In genomic region chr9:124884376-124884775, GRCh38 we compare ENCODE assay signal across 2 cellular contexts.
TF ChIP-seq lines count a peak whose summit lies in the region.

No MANE protein-coding gene starts in this region.

TF ChIP-seq in GM23338, 12 proteins besides CTCF, POLR2A, EP300 and RAD21:
- TF ChIP-seq POLR2AphosphoS5 (IDR thresholded peaks at IDR 0.05; ENCODE audit: low read depth) (no peak), JUNB (IDR thresholded peaks at IDR 0.05; ENCODE audit: unreplicated experiment) (no peak), ZNF331 (CRISPR knock-in tag; IDR thresholded peaks at IDR 0.05; ENCODE audit: low read depth) (no peak), STAT1 (IDR thresholded peaks at IDR 0.05; ENCODE audit: unreplicated experiment) (no peak), ZNF114 (CRISPR knock-in tag; IDR thresholded peaks at IDR 0.05) (no peak), REST (IDR thresholded peaks at IDR 0.05; ENCODE audit: unreplicated experiment) (no peak), EZH2phosphoT487 (IDR thresholded peaks at IDR 0.05; ENCODE audit: unreplicated experiment) (no peak), ZNF462 (CRISPR knock-in tag; IDR thresholded peaks at IDR 0.05) (no peak), NANOG (IDR thresholded peaks at IDR 0.05; ENCODE audit: borderline replicate concordance) (no peak)
- TF ChIP-seq, protein P1, sequence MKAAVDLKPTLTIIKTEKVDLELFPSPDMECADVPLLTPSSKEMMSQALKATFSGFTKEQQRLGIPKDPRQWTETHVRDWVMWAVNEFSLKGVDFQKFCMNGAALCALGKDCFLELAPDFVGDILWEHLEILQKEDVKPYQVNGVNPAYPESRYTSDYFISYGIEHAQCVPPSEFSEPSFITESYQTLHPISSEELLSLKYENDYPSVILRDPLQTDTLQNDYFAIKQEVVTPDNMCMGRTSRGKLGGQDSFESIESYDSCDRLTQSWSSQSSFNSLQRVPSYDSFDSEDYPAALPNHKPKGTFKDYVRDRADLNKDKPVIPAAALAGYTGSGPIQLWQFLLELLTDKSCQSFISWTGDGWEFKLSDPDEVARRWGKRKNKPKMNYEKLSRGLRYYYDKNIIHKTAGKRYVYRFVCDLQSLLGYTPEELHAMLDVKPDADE (IDR thresholded peaks at IDR 0.05), result no peak

TF ChIP-seq in WTC11, 78 proteins besides CTCF, POLR2A, EP300 and RAD21:
- TF ChIP-seq, protein P2, sequence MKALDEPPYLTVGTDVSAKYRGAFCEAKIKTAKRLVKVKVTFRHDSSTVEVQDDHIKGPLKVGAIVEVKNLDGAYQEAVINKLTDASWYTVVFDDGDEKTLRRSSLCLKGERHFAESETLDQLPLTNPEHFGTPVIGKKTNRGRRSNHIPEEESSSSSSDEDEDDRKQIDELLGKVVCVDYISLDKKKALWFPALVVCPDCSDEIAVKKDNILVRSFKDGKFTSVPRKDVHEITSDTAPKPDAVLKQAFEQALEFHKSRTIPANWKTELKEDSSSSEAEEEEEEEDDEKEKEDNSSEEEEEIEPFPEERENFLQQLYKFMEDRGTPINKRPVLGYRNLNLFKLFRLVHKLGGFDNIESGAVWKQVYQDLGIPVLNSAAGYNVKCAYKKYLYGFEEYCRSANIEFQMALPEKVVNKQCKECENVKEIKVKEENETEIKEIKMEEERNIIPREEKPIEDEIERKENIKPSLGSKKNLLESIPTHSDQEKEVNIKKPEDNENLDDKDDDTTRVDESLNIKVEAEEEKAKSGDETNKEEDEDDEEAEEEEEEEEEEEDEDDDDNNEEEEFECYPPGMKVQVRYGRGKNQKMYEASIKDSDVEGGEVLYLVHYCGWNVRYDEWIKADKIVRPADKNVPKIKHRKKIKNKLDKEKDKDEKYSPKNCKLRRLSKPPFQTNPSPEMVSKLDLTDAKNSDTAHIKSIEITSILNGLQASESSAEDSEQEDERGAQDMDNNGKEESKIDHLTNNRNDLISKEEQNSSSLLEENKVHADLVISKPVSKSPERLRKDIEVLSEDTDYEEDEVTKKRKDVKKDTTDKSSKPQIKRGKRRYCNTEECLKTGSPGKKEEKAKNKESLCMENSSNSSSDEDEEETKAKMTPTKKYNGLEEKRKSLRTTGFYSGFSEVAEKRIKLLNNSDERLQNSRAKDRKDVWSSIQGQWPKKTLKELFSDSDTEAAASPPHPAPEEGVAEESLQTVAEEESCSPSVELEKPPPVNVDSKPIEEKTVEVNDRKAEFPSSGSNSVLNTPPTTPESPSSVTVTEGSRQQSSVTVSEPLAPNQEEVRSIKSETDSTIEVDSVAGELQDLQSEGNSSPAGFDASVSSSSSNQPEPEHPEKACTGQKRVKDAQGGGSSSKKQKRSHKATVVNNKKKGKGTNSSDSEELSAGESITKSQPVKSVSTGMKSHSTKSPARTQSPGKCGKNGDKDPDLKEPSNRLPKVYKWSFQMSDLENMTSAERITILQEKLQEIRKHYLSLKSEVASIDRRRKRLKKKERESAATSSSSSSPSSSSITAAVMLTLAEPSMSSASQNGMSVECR (CRISPR knock-in tag; IDR thresholded peaks at IDR 0.05; ENCODE audit: borderline replicate concordance), result no peak
- TF ChIP-seq ZNF423 (CRISPR knock-in tag; IDR thresholded peaks at IDR 0.05), result no peak
- no peak for TF ChIP-seq GTF2I (CRISPR knock-in tag; conservative IDR thresholded peaks at IDR 0.05)
- no peak for TF ChIP-seq NR3C1 (CRISPR knock-in tag; conservative IDR thresholded peaks at IDR 0.05; ENCODE audit: low read depth)
- no peak for TF ChIP-seq ZNF138 (CRISPR knock-in tag; conservative IDR thresholded peaks at IDR 0.05)
- no peak for TF ChIP-seq NR2C2 (CRISPR knock-in tag; IDR thresholded peaks at IDR 0.05)
- no peak for TF ChIP-seq ZNF121 (CRISPR knock-in tag; IDR thresholded peaks at IDR 0.05)
- TF ChIP-seq PRRX2 (CRISPR knock-in tag; IDR thresholded peaks at IDR 0.05), result no peak
- TF ChIP-seq RORB (CRISPR knock-in tag; IDR thresholded peaks at IDR 0.05), result no peak
- TF ChIP-seq, protein P3, sequence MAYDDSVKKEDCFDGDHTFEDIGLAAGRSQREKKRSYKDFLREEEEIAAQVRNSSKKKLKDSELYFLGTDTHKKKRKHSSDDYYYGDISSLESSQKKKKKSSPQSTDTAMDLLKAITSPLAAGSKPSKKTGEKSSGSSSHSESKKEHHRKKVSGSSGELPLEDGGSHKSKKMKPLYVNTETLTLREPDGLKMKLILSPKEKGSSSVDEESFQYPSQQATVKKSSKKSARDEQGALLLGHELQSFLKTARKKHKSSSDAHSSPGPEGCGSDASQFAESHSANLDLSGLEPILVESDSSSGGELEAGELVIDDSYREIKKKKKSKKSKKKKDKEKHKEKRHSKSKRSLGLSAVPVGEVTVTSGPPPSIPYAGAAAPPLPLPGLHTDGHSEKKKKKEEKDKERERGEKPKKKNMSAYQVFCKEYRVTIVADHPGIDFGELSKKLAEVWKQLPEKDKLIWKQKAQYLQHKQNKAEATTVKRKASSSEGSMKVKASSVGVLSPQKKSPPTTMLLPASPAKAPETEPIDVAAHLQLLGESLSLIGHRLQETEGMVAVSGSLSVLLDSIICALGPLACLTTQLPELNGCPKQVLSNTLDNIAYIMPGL (CRISPR knock-in tag; IDR thresholded peaks at IDR 0.05), result no peak
- TF ChIP-seq TEAD1 (CRISPR knock-in tag; IDR thresholded peaks at IDR 0.05), result no peak
- TF ChIP-seq ELF4 (CRISPR knock-in tag; IDR thresholded peaks at IDR 0.05; ENCODE audit: low read depth), result no peak
- TF ChIP-seq PREB (CRISPR knock-in tag; IDR thresholded peaks at IDR 0.05; ENCODE audit: borderline replicate concordance), result no peak
- no peak for TF ChIP-seq ZNF396 (CRISPR knock-in tag; IDR thresholded peaks at IDR 0.05; ENCODE audit: borderline replicate concordance)
